In genomic region chr7:134461921-134462320, GRCh38 we compare ENCODE assay signal across 17 cellular contexts.
"Had no signal": no experiment of that assay in that cellular context is flagged by ENCODE, and none has a peak within 500 bp of the region (broad histone marks: within the 10 kb centered on the region; RNA-seq: fewer than 3 reads in every experiment).

No MANE protein-coding gene starts in this region.

- H3K27ac ChIP-seq: body of pancreas, psoas muscle, suprapubic skin had no signal

- H3K4me3 ChIP-seq: body of pancreas, psoas muscle, suprapubic skin had no signal

- H3K4me3 Mint-ChIP-seq: dendritic cell treated with granulocyte-macrophage colony-stimulating factor and Interleukin-4, amounts not matched to agents 40 ng/mL and 50 ng/mL, for 4 days; endodermal cell; natural killer cell treated with Interleukin-12 subunit alpha and Interleukin-12 subunit beta and Interleukin-15 and Interleukin-18, amount 100 ng/mL, for 72 hours; T-helper 2 cell treated with Interferon-gamma antibody and Interleukin-4, amounts not matched to agents 5 μg/mL and 100 μg/mL, for 36 hours had no signal

- H3K27ac Mint-ChIP-seq: dendritic cell treated with granulocyte-macrophage colony-stimulating factor and Interleukin-4, amounts not matched to agents 40 ng/mL and 50 ng/mL, for 4 days; endodermal cell; natural killer cell treated with Interleukin-12 subunit alpha and Interleukin-12 subunit beta and Interleukin-15 and Interleukin-18, amount 100 ng/mL, for 72 hours; T-helper 2 cell treated with Interferon-gamma antibody and Interleukin-4, amounts not matched to agents 5 μg/mL and 100 μg/mL, for 36 hours had no signal

- H3K27me3 ChIP-seq: body of pancreas, suprapubic skin had no signal

- ATAC-seq: activated CD4-positive, CD25-positive, alpha-beta regulatory T cell treated with anti-CD3 and anti-CD28 coated beads, Interleukin-2, amount 50 U/mL, for 24 hours; body of pancreas; esophagus mucosa; natural killer cell treated with Interleukin-12 subunit alpha and Interleukin-12 subunit beta and Interleukin-15 and Interleukin-18, amount 100 ng/mL, for 72 hours; psoas muscle; sciatic nerve; stimulated activated naive CD8-positive, alpha-beta T cell treated with anti-CD3 and anti-CD28 coated beads, Interleukin-15, Interleukin-2, amounts not matched to agents 100 U/mL and 50 U/mL, for 24 hours had no signal

- H3K9me3 ChIP-seq: body of pancreas, suprapubic skin had no signal

- H3K27me3 Mint-ChIP-seq: natural killer cell treated with Interleukin-12 subunit alpha and Interleukin-12 subunit beta and Interleukin-15 and Interleukin-18, amount 100 ng/mL, for 72 hours had no signal

- DNase-seq: activated naive CD4-positive, alpha-beta T cell treated with anti-CD3 and anti-CD28 coated beads, Interleukin-2, amount 50 U/mL, for 16 hours; activated T-cell treated with anti-CD3 and anti-CD28 coated beads, Interleukin-2, amount 50 U/mL, for 1 hour; body of pancreas; endodermal cell; glutamatergic neuron; nucleus accumbens; psoas muscle; stimulated activated CD4-positive, alpha-beta T cell treated with anti-CD3 and anti-CD28 coated beads, Interleukin-2, amount 100 ng/mL, for 48 hours; stimulated activated CD8-positive, alpha-beta memory T cell treated with anti-CD3 and anti-CD28 coated beads, Interleukin-4, amount 100 ng/mL, for 48 hours; stimulated activated naive CD8-positive, alpha-beta T cell treated with anti-CD3 and anti-CD28 coated beads, Interleukin-15, Interleukin-2, amounts not matched to agents 100 U/mL and 50 U/mL, for 24 hours had no signal

- H3K36me3 ChIP-seq: suprapubic skin had no signal
